Comparison of ENCODE assay signal across 11 cellular contexts in genomic region chr17:57862410-57862989, GRCh38. TPM values are rescaled to one million over a fixed set of nuclear protein-coding genes. Genes with fewer than 3 reads are reported as not detected.
DNase-seq lines count a peak whose midpoint lies in the region; ATAC-seq, FAIRE-seq and TF ChIP-seq lines count a peak whose summit lies in the region.
"Had no signal": no experiment of that assay in that cellular context is flagged by ENCODE, and none has a peak within 500 bp of the region (broad histone marks: within the 10 kb centered on the region; RNA-seq: fewer than 3 reads in every experiment).

No MANE protein-coding gene starts in this region.

- TF ChIP-seq POLR2A in GM12891 (IDR thresholded peaks at IDR 0.05; ENCODE audit: low read depth, low read length): no peak

- H3K9ac ChIP-seq in rectal smooth muscle tissue (ENCODE audit: low read length): peak overlapping the region; percentile 35

- H3K9me3 ChIP-seq in Panc1 (ENCODE audit: control insufficient read depth, insufficient read depth, low read depth, low read length): no peaks in the 10 kb centered on the region
- no peaks in the 10 kb centered on the region for H3K9me3 ChIP-seq in mucosa of descending colon

- H3K9me3 Mint-ChIP-seq in Calu3 (ENCODE audit: low read depth, unreplicated experiment): no peaks in the 10 kb centered on the region
- H3K9me3 Mint-ChIP-seq in glutamatergic neuron (ENCODE audit: unreplicated experiment): peaks cover 16% of the 10 kb centered on the region

- in situ Hi-C loops in Panc1 (cut with HindIII; ENCODE audit: low pct_unique_long_range_greater_than_20kb, low sequenced_read_pairs): no loop called here

- CTCF ChIA-PET in Calu3 (lab: Charles Lee): interaction anchor here (3.1 kb wide), 1 partner anchor 137 kb away, joined by 17 read pairs; no protein-coding TSS in a partner anchor
- CTCF ChIA-PET in Panc1 (lab: Charles Lee): interaction anchor here (1.6 kb wide), 1 partner anchor 137 kb away, joined by 4 read pairs; no protein-coding TSS in a partner anchor

- H3K36me3 Mint-ChIP-seq in Calu3 (ENCODE audit: insufficient read depth, unreplicated experiment) (peaks cover 39% of the 10 kb centered on the region), glutamatergic neuron (ENCODE audit: unreplicated experiment) (peaks cover under 1% of the 10 kb centered on the region)

- no peaks in the 10 kb centered on the region for H3K36me3 ChIP-seq in Panc1 (ENCODE audit: control insufficient read depth, insufficient read depth, low read length)
- no peaks in the 10 kb centered on the region for H3K36me3 ChIP-seq in rectal smooth muscle tissue (ENCODE audit: control insufficient read depth, insufficient read depth, low read length)
- H3K36me3 ChIP-seq in mucosa of descending colon (ENCODE audit: low read depth): no peaks in the 10 kb centered on the region

- no peak for FAIRE-seq in GM12891 (lab: Jason Lieb, UNC)

- H3K27me3 Mint-ChIP-seq in Calu3 (ENCODE audit: unreplicated experiment): no peaks in the 10 kb centered on the region
- peaks cover 9% of the 10 kb centered on the region for H3K27me3 Mint-ChIP-seq in glutamatergic neuron (ENCODE audit: unreplicated experiment)

- intact Hi-C loops in Calu3 (cut with micrococcal nuclease; ENCODE audit: unreplicated experiment) (no loop called here), Panc1 (cut with micrococcal nuclease; ENCODE audit: unreplicated experiment) (no loop called here), mucosa of descending colon (cut with DNase I, micrococcal nuclease) (no loop called here)

- peaks cover 4% of the 10 kb centered on the region for H3K4me1 Mint-ChIP-seq in Calu3 (ENCODE audit: low read depth, unreplicated experiment)
- peaks cover 18% of the 10 kb centered on the region for H3K4me1 Mint-ChIP-seq in glutamatergic neuron (ENCODE audit: low read depth, unreplicated experiment)

- H3K27ac ChIP-seq in Panc1 (ENCODE audit: low read length): peak overlapping the region; percentile 89
- peak overlapping the region; percentile 98 for H3K27ac ChIP-seq in rectal smooth muscle tissue (ENCODE audit: low read depth, low read length)
- H3K27ac ChIP-seq: foreskin keratinocyte had no signal

- peak; percentile 9 for ATAC-seq in Panc1
- no peak for ATAC-seq in mucosa of descending colon

- H3K4me1 ChIP-seq in Panc1 (ENCODE audit: control insufficient read depth, insufficient read depth, low read length): peaks cover 58% of the 10 kb centered on the region
- peaks cover 38% of the 10 kb centered on the region for H3K4me1 ChIP-seq in rectal smooth muscle tissue (ENCODE audit: control insufficient read depth, insufficient read depth, low read length)
- peaks cover 24% of the 10 kb centered on the region for H3K4me1 ChIP-seq in mucosa of descending colon (ENCODE audit: low read depth)

- POLR2A ChIA-PET in Panc1 (lab: Charles Lee): interaction anchor here (0.5 to 0.8 kb wide), 2 partner anchors 31 to 131 kb away, joined by 3 to 4 read pairs; no protein-coding TSS in a partner anchor

- no peak for DNase-seq in Calu3
- DNase-seq in Panc1 (ENCODE audit: low read depth, low spot score): no peak
- no peak for DNase-seq in glutamatergic neuron
- no peak for DNase-seq in GM12891 (ENCODE audit: insufficient read length, low spot score)
- DNase-seq in mucosa of descending colon: no peak
- no peak for DNase-seq in activated CD4-positive, CD25-positive, alpha-beta regulatory T cell (lab: John Stamatoyannopoulos, UW)
- DNase-seq in effector CD4-positive, alpha-beta T cell: no peak
- DNase-seq: foreskin keratinocyte; NCI-H2081; stimulated activated naive CD4-positive, alpha-beta T cell treated with Interleukin-2 at 50 U/mL for 16 hours had no signal

- no peak overlapping the region for H3K27ac Mint-ChIP-seq in Calu3 (ENCODE audit: unreplicated experiment)
- no peak overlapping the region for H3K27ac Mint-ChIP-seq in glutamatergic neuron (ENCODE audit: unreplicated experiment)

- H3K4me3 ChIP-seq in Panc1 (ENCODE audit: low read depth in 2 of 2, low read length in 2 of 2) (peak overlapping the region in 1 of 2 experiments; percentile 37; a peak in 2 of 4 replicates), rectal smooth muscle tissue (ENCODE audit: low read length) (peak overlapping the region; percentile 59), mucosa of descending colon (no peak overlapping the region)

- H3K27me3 ChIP-seq in Panc1 (ENCODE audit: control insufficient read depth, insufficient read depth, low read length) (no peaks in the 10 kb centered on the region), rectal smooth muscle tissue (ENCODE audit: control insufficient read depth, insufficient read depth, low read length) (no peaks in the 10 kb centered on the region)
- H3K27me3 ChIP-seq: foreskin keratinocyte had no signal

- peak overlapping the region; percentile 73 for H3K4me3 Mint-ChIP-seq in Calu3 (ENCODE audit: low read depth, unreplicated experiment)
- H3K4me3 Mint-ChIP-seq in glutamatergic neuron (ENCODE audit: unreplicated experiment): peak overlapping the region; percentile 71

- TF ChIP-seq CTCF in Calu3 (IDR thresholded peaks at IDR 0.05; ENCODE audit: unreplicated experiment): no peak
- no peak for TF ChIP-seq CTCF in Panc1 (IDR thresholded peaks at IDR 0.05)
- TF ChIP-seq CTCF in glutamatergic neuron (IDR thresholded peaks at IDR 0.05; ENCODE audit: partially characterized antibody, unreplicated experiment): no peak
- no peak for TF ChIP-seq CTCF in mucosa of descending colon (IDR thresholded peaks at IDR 0.05)

- BruUV-seq in Calu3 (replicated peaks; lab: Mats Ljungman, UMichigan): no TSS peak
- TSS peak; percentile 42 for BruUV-seq in Panc1 (replicated peaks; lab: Mats Ljungman, UMichigan)

TF ChIP-seq in GM12891, 5 proteins besides CTCF, POLR2A, EP300 and RAD21:
- TF ChIP-seq POU2F2 (IDR thresholded peaks at IDR 0.05; ENCODE audit: low read depth, low read length) (no peak), SPI1 (IDR thresholded peaks at IDR 0.05; ENCODE audit: low read depth, low read length) (no peak), POLR2AphosphoS5 (IDR thresholded peaks at IDR 0.05; ENCODE audit: low read depth, low read length) (no peak), TAF1 (IDR thresholded peaks at IDR 0.05; ENCODE audit: low read depth, low read length) (no peak), PAX5 (IDR thresholded peaks at IDR 0.05; ENCODE audit: insufficient read depth, low read length, severe bottlenecking) (no peak)
TF ChIP-seq in GM12891: peak in this region for 0.

RNA-seq across cellular contexts. Expression of gene MRPS23, which starts 12.7 kb away (rescaled TPM):
- total RNA-seq in Calu3 (2022) (38.1 and 49.0 TPM in 2 replicates), Panc1 (2021; ENCODE audit: unreplicated experiment) (85.4 TPM), glutamatergic neuron (ENCODE audit: unreplicated experiment) (50.0 TPM), mucosa of descending colon (10 to 100 TPM; 15.1 to 27.2 (median 24.0) TPM)
- 76.8 TPM for polyA plus RNA-seq in Panc1 (2012; ENCODE audit: insufficient read length)
- polyA plus RNA-seq in GM12891 (2012; ENCODE audit: low read depth, missing spikeins): 68.2 TPM
